ENCODE assay signal across 13 cellular contexts in genomic region chr1:53572802-53573148, GRCh38.
DNase-seq lines count a peak whose midpoint lies in the region; ATAC-seq and TF ChIP-seq lines count a peak whose summit lies in the region.
"Had no signal": no experiment of that assay in that cellular context is flagged by ENCODE, and none has a peak within 500 bp of the region (broad histone marks: within the 10 kb centered on the region; RNA-seq: fewer than 3 reads in every experiment).

No MANE protein-coding gene starts in this region.

- no peaks in the 10 kb centered on the region for H3K36me3 ChIP-seq in HUES48 (ENCODE audit: control insufficient read depth, insufficient read depth, low read length)
- H3K36me3 ChIP-seq in esophagus (ENCODE audit: control insufficient read depth in 2 of 2, insufficient read depth in 2 of 2, low read length in 1 of 2) = no peaks in the 10 kb centered on the region
- no peaks in the 10 kb centered on the region for H3K36me3 ChIP-seq in tibial nerve
- H3K36me3 ChIP-seq: ascending aorta, left lung, spleen, tibial artery had no signal

- peak; percentile 73 to 75 for DNase-seq in NCI-H526 (lab: John Stamatoyannopoulos, UW)
- peak; percentile 35 for DNase-seq in pons (ENCODE audit: low spot score)
- DNase-seq in tibial nerve (ENCODE audit: low spot score in 2 of 2) = no peak
- no peak for DNase-seq in left ventricle myocardium superior
- no peak for DNase-seq in HK-2 (ENCODE audit: unreplicated experiment)
- DNase-seq: activated CD4-positive, alpha-beta T cell treated with anti-CD3 and anti-CD28 coated beads for 1 hour; left lung had no signal

- H3K9ac ChIP-seq in HUES48 (ENCODE audit: low read depth, low read length) = no peak overlapping the region

- no peak for TF ChIP-seq POLR2A in tibial nerve (IDR thresholded peaks at IDR 0.05)

- H3K27ac ChIP-seq in HUES48 (ENCODE audit: low read depth, low read length) (peak overlapping the region; percentile 14), esophagus (ENCODE audit: low read depth in 2 of 2, low read length in 1 of 2) (peak overlapping the region; percentile 43 to 52), tibial nerve (no peak overlapping the region)
- H3K27ac ChIP-seq: ascending aorta, left lung, spleen, tibial artery had no signal

- no peak for TF ChIP-seq CTCF in tibial nerve (IDR thresholded peaks at IDR 0.05)

- peaks cover 10% of the 10 kb centered on the region; the same call in 1 of the 2 replicates for H3K4me1 ChIP-seq in HUES48 (ENCODE audit: control insufficient read depth, insufficient read depth, low read length)
- H3K4me1 ChIP-seq in esophagus (ENCODE audit: control insufficient read depth in 2 of 2, insufficient read depth in 2 of 2, low read length in 1 of 2) = peaks cover 4 to 8% of the 10 kb centered on the region in 2 donors
- no peaks in the 10 kb centered on the region for H3K4me1 ChIP-seq in tibial nerve
- H3K4me1 ChIP-seq: ascending aorta, left lung, tibial artery had no signal

- H3K9me3 ChIP-seq in HUES48 (ENCODE audit: control insufficient read depth, insufficient read depth, low read length) (0 out of 2 replicates have a peak, but pooled peaks cover 2% of the 10 kb centered on the region), esophagus (ENCODE audit: control insufficient read depth in 2 of 2, insufficient read depth in 1 of 2, low read depth in 1 of 2, low read length in 1 of 2) (no peaks in the 10 kb centered on the region), tibial nerve (peaks cover 0 to under 1% (median 0%) of the 10 kb centered on the region in 4 donors)
- H3K9me3 ChIP-seq: ascending aorta, left lung had no signal

- no peaks in the 10 kb centered on the region for H3K27me3 ChIP-seq in HUES48 (ENCODE audit: control insufficient read depth, insufficient read depth, low read length)
- no peaks in the 10 kb centered on the region for H3K27me3 ChIP-seq in esophagus (ENCODE audit: control insufficient read depth in 1 of 2, insufficient read depth in 2 of 2, low read length in 2 of 2)
- H3K27me3 ChIP-seq in tibial nerve = no peaks in the 10 kb centered on the region
- H3K27me3 ChIP-seq: ascending aorta, left lung, spleen had no signal

- TF ChIP-seq EP300 in tibial nerve (IDR thresholded peaks at IDR 0.05) = no peak

- H3K4me3 ChIP-seq in HUES48 (ENCODE audit: low read depth, low read length) (no peak overlapping the region), esophagus (ENCODE audit: low read depth in 1 of 2, low read length in 2 of 2) (no peak overlapping the region), tibial nerve (no peak overlapping the region)
- H3K4me3 ChIP-seq: ascending aorta, left lung, spleen, tibial artery had no signal

- ATAC-seq in GM19463 (IDR thresholded peaks at IDR 0.05; ENCODE audit: unreplicated experiment) = no peak
- ATAC-seq in left ventricle myocardium superior = no peak
- ATAC-seq: left lung had no signal

- 47 to 58% methylated on average over 2 of the region's 2 CpGs for WGBS in esophagus, 2 donors
- 68 to 78% methylated on average over 2 of the region's 2 CpGs for WGBS in tibial nerve, 2 donors

- intact Hi-C loops in left ventricle myocardium superior (cut with micrococcal nuclease) = no loop called here

Comparison
In these comparisons a context has a peak if more than half of its experiments do, and no peak if none do; other contexts are left out.
1. H3K27ac ChIP-seq: peak in HUES48 (single experiment) and esophagus (2 of 2); none in tibial nerve (0 of 4).
2. DNase-seq: peak in NCI-H526 (2 of 2) and pons (single experiment); none in tibial nerve (0 of 2), left ventricle myocardium superior (single experiment) and HK-2 (single experiment).